8 cellular contexts compared by ENCODE assay signal in genomic region chr6:37791156-37791919, GRCh38. TPM values are rescaled to one million over a fixed set of nuclear protein-coding genes. Genes with fewer than 3 reads are reported as not detected.
DNase-seq lines count a peak whose midpoint lies in the region; ATAC-seq and TF ChIP-seq lines count a peak whose summit lies in the region.

No MANE protein-coding gene starts in this region.

- no peaks in the 10 kb centered on the region for H3F3A ChIP-seq in PC-3 (ENCODE audit: low read length, unreplicated experiment)

- peak overlapping the region in 1 of 6 donors; percentile 86 for H3K27ac Mint-ChIP-seq in naive B cell

- H3K9me3 ChIP-seq in PC-3 (ENCODE audit: low read length), result no peaks in the 10 kb centered on the region

- no peaks in the 10 kb centered on the region for H4K20me1 ChIP-seq in KMS-11 (ENCODE audit: insufficient read depth)
- H4K20me1 ChIP-seq in PC-3 (ENCODE audit: low read length), result no peaks in the 10 kb centered on the region

- TF ChIP-seq CTCF in KMS-11 (conservative IDR thresholded peaks at IDR 0.05; ENCODE audit: low read depth, low read length) (peak; percentile 92), PC-3 (conservative IDR thresholded peaks at IDR 0.05; ENCODE audit: low read depth, low read length) (peak; percentile 94), epithelial cell of proximal tubule (conservative IDR thresholded peaks at IDR 0.05; ENCODE audit: low read depth, low read length) (peak; percentile 93)

- intact Hi-C loops in PC-3 (cut with micrococcal nuclease), result loop anchor here (1.0 to 2.0 kb wide), 4 partner anchors 27 to 703 kb away; partner anchors contain the start of gene ZFAND3

- H3K9me3 Mint-ChIP-seq in naive B cell, result no peaks in the 10 kb centered on the region

- no TSS peak for BruUV-seq in PC-3 (replicated peaks; lab: Mats Ljungman, UMichigan)

- H3K27ac ChIP-seq in KMS-11 (no peak overlapping the region), PC-3 (ENCODE audit: low read length) (no peak overlapping the region)

- H3K79me2 ChIP-seq in KMS-11 (ENCODE audit: insufficient read depth, low read depth), result no peaks in the 10 kb centered on the region
- no peaks in the 10 kb centered on the region for H3K79me2 ChIP-seq in PC-3 (ENCODE audit: low read length)

- H3K36me3 ChIP-seq in KMS-11 (ENCODE audit: insufficient read depth) (no peaks in the 10 kb centered on the region), PC-3 (ENCODE audit: low read depth, low read length) (no peaks in the 10 kb centered on the region)

- H3K27me3 ChIP-seq in KMS-11 (ENCODE audit: insufficient read depth, low read depth) (no peaks in the 10 kb centered on the region), PC-3 (ENCODE audit: low read length) (no peaks in the 10 kb centered on the region)

- H3K9ac ChIP-seq in KMS-11 (no peak overlapping the region), PC-3 (ENCODE audit: low read length) (no peak overlapping the region)

- H3K36me3 Mint-ChIP-seq in naive B cell, result no peaks in the 10 kb centered on the region

- H3K27me3 Mint-ChIP-seq in naive B cell, result peaks cover 0 to 10% (median 0%) of the 10 kb centered on the region in 3 donors

- H3K4me1 ChIP-seq in KMS-11 (ENCODE audit: low read depth, poor library complexity, severe bottlenecking), result peaks cover 15% of the 10 kb centered on the region
- H3K4me1 ChIP-seq in PC-3 (ENCODE audit: insufficient read depth, low read length), result peaks cover 23% of the 10 kb centered on the region

- CTCF ChIA-PET in PC-3 (lab: Charles Lee), result interaction anchor here (0.5 to 1.0 kb wide), 16 partner anchors 27 to 1022 kb away, joined by 3 to 24 read pairs (median 4); partner anchors contain the start of gene MDGA1

- H3K4me2 ChIP-seq in KMS-11, result peak overlapping the region; percentile 30; the same call in 1 of the 2 replicates
- peak overlapping the region; percentile 38; the same call in 1 of the 2 replicates for H3K4me2 ChIP-seq in PC-3 (ENCODE audit: low read length)

- H3K4me3 ChIP-seq in KMS-11 (IDR thresholded peaks at IDR 0.05; ENCODE audit: insufficient read depth, low read depth, low read length) (no peak overlapping the region), PC-3 (ENCODE audit: low read length) (no peak overlapping the region), epithelial cell of proximal tubule (ENCODE audit: low read depth, low read length) (no peak overlapping the region)

- ATAC-seq in GM21825 (IDR thresholded peaks at IDR 0.05; ENCODE audit: unreplicated experiment) (peak; percentile 89), PC-3 (peak; percentile 97), naive B cell (ENCODE audit: low read depth in 2 of 2) (peak; percentile 95)

- H3K4me1 Mint-ChIP-seq in naive B cell, result peaks cover 9 to 10% (median 10%) of the 10 kb centered on the region in 3 donors

- H3K9me2 ChIP-seq in PC-3 (replicated peaks; ENCODE audit: low read length), result no peaks in the 10 kb centered on the region

- H3K4me3 Mint-ChIP-seq in naive B cell, result no peak overlapping the region

- H2AFZ ChIP-seq in KMS-11 (ENCODE audit: low read depth) (peak overlapping the region; percentile 28; the same call in 1 of the 2 replicates), PC-3 (ENCODE audit: low read length) (0 out of 2 replicates have a peak overlapping the region, but pooled peaks have one; percentile 6)

- peak; percentile 92 for DNase-seq in DMS53 treated with DMSO at 0.1 percent for 48 hours (lab: John Stamatoyannopoulos, UW; ENCODE audit: unreplicated experiment)
- peak; percentile 98 for DNase-seq in PC-3
- peak; percentile 68 for DNase-seq in activated T-cell treated with anti-CD3 and anti-CD28 coated beads for 4 hours
- DNase-seq in epithelial cell of proximal tubule (ENCODE audit: low read depth), result peak; percentile 79
- DNase-seq in naive B cell, result peak; percentile 56
- peak; percentile 73 to 85 for DNase-seq in stimulated activated CD8-positive, alpha-beta memory T cell treated with anti-CD3 and anti-CD28 coated beads, Interleukin-7, amount 100 ng/mL, for 48 hours (ENCODE audit: extremely low read depth in 1 of 2, low read depth in 1 of 2)

- POLR2A ChIA-PET in PC-3 (lab: Charles Lee; ENCODE audit: unreplicated experiment), result interaction anchor here (0.5 kb wide), 1 partner anchor 27 kb away, joined by 5 read pairs; no protein-coding TSS in a partner anchor

RNA-seq across cellular contexts. Expression of gene ZFAND3, which starts 28.2 kb away (rescaled TPM):
- total RNA-seq in PC-3 (2014; rRNA removed), result 22.2 and 23.7 TPM in 2 replicates
- total RNA-seq in epithelial cell of proximal tubule, result 18.7 and 23.2 TPM in 2 replicates
- polyA plus RNA-seq in naive B cell (ENCODE audit: low read depth in 6 of 6), result 1 to 10 TPM; 1.9 to 6.7 (median 4.4) TPM
